8 cellular contexts compared by ENCODE assay signal in the genomic region with DNA sequence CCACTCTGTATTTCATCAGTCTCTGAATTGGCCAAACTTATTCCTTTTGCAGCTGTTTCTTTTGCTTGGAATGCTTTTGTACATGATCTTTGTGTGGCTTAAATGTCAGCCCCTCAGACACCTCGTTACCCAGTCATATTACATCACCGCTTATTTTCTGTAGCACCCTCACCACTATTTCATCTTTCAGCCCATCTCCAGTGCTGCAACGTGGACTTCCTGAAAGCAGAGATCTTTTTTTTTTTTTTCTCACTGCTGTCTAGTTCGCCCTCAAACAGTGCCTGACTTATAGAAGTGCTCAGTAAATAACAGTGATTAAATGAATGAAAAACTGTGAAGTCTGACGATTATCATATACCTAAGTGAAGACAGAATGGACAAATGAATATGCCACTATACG. TPM values are rescaled to one million over a fixed set of nuclear protein-coding genes. Genes with fewer than 3 reads are reported as not detected.
DNase-seq lines count a peak whose midpoint lies in the region; ATAC-seq and TF ChIP-seq lines count a peak whose summit lies in the region.

No MANE protein-coding gene starts in this region.

- no peaks in the 10 kb centered on the region for H3K27me3 ChIP-seq in lower lobe of right lung (ENCODE audit: low read depth)

- TF ChIP-seq CTCF in 22Rv1 (IDR thresholded peaks at IDR 0.05) (no peak), HFFc6 (IDR thresholded peaks at IDR 0.05) (no peak), lower lobe of right lung (IDR thresholded peaks at IDR 0.05) (no peak)

- H3K9me3 ChIP-seq in lower lobe of right lung: no peaks in the 10 kb centered on the region

- peak overlapping the region; percentile 74 for H3K27ac ChIP-seq in 22Rv1
- H3K27ac ChIP-seq in lower lobe of right lung: peak overlapping the region; percentile 86

- peak overlapping the region; percentile 66 for H3K4me3 ChIP-seq in lower lobe of right lung

- intact Hi-C loops in lower lobe of right lung (cut with DNase I): no loop called here

- peaks cover 50% of the 10 kb centered on the region for H3K4me1 Mint-ChIP-seq in HFFc6 (ENCODE audit: low read depth)

- H3K27ac Mint-ChIP-seq in HFFc6: peak overlapping the region; percentile 86

- no peaks in the 10 kb centered on the region for H3K9me3 Mint-ChIP-seq in HFFc6

- peaks cover 38% of the 10 kb centered on the region for H3K36me3 Mint-ChIP-seq in HFFc6 (ENCODE audit: low read depth)

- H3K27me3 Mint-ChIP-seq in HFFc6 (ENCODE audit: insufficient read depth): peaks cover 2% of the 10 kb centered on the region; the same call in 1 of the 2 replicates

- H3K4me1 ChIP-seq in lower lobe of right lung: peaks cover 36% of the 10 kb centered on the region

- peak overlapping the region; percentile 95 for H3K4me3 Mint-ChIP-seq in HFFc6

- peaks cover 31% of the 10 kb centered on the region for H3K36me3 ChIP-seq in lower lobe of right lung

- no peak for ATAC-seq in lower lobe of right lung
- no peak for ATAC-seq in HG02571 (IDR thresholded peaks at IDR 0.05; ENCODE audit: unreplicated experiment)

- DNase-seq in HFFc6 (no peak), amniotic epithelial cell (ENCODE audit: low read depth) (peak; percentile 40), lower lobe of right lung (no peak), DMS79 treated with DMSO at 0.1 percent for 48 hours (lab: John Stamatoyannopoulos, UW) (no peak), NCI-H82 (lab: John Stamatoyannopoulos, UW) (no peak), pons (ENCODE audit: low spot score) (no peak)

RNA-seq across cellular contexts. Expression of a gene that starts 0.8 kb away (rescaled TPM):
- 10 to 100 TPM; 50.0 to 62.3 (median 59.4) TPM for total RNA-seq in HFFc6 (2021; fragmentation: NEBNext Ultra II Directional; extraction: Animal tissue kit (Norgen Biotek cat#: 25700))
- total RNA-seq in lower lobe of right lung: 21.4 TPM

RNA-seq across cellular contexts. Expression of a gene that starts 8.0 kb away (rescaled TPM):
- 10 to 100 TPM; 11.0 to 13.0 (median 11.7) TPM for total RNA-seq in HFFc6 (2021; fragmentation: NEBNext Ultra II Directional; extraction: Animal tissue kit (Norgen Biotek cat#: 25700))
- total RNA-seq in lower lobe of right lung: 25.1 TPM

RNA-seq across cellular contexts. Expression of a gene that starts 8.2 kb away (rescaled TPM):
- total RNA-seq in HFFc6 (2021; fragmentation: NEBNext Ultra II Directional; extraction: Animal tissue kit (Norgen Biotek cat#: 25700)): 10 to 100 TPM; 64.1 to 72.8 (median 71.2) TPM
- 71.8 TPM for total RNA-seq in lower lobe of right lung

RNA-seq across cellular contexts. Expression of a gene that starts 9.0 kb away (rescaled TPM):
- 1 to 10 TPM; 1.8 to 4.0 (median 2.9) TPM for total RNA-seq in HFFc6 (2021; fragmentation: NEBNext Ultra II Directional; extraction: Animal tissue kit (Norgen Biotek cat#: 25700))
- total RNA-seq in lower lobe of right lung: 19.3 TPM
